In the genomic region with DNA sequence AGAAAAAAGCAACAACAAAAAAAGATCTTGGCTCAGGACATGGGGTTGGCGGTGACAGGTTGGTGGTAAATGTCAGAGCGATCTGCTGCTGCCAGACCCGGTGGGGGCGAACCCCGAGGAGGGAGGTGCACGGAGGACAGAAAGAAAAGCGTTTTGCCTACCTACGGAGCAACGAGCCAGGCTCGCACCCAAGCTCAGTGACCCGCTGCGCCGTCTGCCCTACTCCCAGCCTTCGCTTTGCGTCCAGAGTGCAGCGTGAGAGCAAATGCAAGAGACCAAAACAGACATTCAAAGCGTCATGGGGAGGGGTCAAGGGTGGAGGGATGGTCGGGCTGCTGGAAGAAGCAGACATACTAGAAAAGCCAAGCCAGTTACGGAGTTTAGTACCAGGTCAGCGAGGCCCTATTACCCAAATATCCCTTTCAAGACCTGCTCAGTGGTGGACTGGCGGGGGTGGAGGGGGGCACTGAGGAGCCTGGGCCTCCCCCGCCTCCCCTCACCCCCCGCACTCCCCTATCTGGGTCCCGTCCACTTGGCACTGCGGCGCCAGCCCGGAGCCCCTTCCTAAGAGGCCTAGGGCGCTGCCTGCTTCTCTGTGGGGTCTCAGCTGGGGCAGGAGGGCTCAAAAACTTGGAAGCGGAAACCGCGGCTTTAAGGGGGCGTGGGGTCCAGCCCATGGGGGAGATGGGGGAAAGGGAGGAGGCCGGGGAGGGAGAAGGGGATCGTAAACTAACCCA, we compare ENCODE assay signal across 2 cellular contexts.
TF ChIP-seq lines count a peak whose summit lies in the region.

No MANE protein-coding gene starts in this region.

TF ChIP-seq in SK-N-SH, 30 proteins besides CTCF, POLR2A, EP300 and RAD21 (continued from another document):
- TF ChIP-seq, protein P1, sequence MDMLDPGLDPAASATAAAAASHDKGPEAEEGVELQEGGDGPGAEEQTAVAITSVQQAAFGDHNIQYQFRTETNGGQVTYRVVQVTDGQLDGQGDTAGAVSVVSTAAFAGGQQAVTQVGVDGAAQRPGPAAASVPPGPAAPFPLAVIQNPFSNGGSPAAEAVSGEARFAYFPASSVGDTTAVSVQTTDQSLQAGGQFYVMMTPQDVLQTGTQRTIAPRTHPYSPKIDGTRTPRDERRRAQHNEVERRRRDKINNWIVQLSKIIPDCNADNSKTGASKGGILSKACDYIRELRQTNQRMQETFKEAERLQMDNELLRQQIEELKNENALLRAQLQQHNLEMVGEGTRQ (IDR thresholded peaks at IDR 0.05; ENCODE audit: borderline replicate concordance, low read depth, low read length), result no peak
- no peak for TF ChIP-seq GABPA (IDR thresholded peaks at IDR 0.05; ENCODE audit: low read depth)
- TF ChIP-seq, protein P2, sequence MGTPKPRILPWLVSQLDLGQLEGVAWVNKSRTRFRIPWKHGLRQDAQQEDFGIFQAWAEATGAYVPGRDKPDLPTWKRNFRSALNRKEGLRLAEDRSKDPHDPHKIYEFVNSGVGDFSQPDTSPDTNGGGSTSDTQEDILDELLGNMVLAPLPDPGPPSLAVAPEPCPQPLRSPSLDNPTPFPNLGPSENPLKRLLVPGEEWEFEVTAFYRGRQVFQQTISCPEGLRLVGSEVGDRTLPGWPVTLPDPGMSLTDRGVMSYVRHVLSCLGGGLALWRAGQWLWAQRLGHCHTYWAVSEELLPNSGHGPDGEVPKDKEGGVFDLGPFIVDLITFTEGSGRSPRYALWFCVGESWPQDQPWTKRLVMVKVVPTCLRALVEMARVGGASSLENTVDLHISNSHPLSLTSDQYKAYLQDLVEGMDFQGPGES (IDR thresholded peaks at IDR 0.05; ENCODE audit: low read depth, low read length), result no peak
- no peak for TF ChIP-seq NFIC (IDR thresholded peaks at IDR 0.05; ENCODE audit: borderline replicate concordance)

TF ChIP-seq in SK-N-SH treated with all-trans-retinoic acid at 6 μM for 48 hours, 23 proteins besides CTCF, POLR2A, EP300 and RAD21 (continued from another document):
- TF ChIP-seq, protein P3, sequence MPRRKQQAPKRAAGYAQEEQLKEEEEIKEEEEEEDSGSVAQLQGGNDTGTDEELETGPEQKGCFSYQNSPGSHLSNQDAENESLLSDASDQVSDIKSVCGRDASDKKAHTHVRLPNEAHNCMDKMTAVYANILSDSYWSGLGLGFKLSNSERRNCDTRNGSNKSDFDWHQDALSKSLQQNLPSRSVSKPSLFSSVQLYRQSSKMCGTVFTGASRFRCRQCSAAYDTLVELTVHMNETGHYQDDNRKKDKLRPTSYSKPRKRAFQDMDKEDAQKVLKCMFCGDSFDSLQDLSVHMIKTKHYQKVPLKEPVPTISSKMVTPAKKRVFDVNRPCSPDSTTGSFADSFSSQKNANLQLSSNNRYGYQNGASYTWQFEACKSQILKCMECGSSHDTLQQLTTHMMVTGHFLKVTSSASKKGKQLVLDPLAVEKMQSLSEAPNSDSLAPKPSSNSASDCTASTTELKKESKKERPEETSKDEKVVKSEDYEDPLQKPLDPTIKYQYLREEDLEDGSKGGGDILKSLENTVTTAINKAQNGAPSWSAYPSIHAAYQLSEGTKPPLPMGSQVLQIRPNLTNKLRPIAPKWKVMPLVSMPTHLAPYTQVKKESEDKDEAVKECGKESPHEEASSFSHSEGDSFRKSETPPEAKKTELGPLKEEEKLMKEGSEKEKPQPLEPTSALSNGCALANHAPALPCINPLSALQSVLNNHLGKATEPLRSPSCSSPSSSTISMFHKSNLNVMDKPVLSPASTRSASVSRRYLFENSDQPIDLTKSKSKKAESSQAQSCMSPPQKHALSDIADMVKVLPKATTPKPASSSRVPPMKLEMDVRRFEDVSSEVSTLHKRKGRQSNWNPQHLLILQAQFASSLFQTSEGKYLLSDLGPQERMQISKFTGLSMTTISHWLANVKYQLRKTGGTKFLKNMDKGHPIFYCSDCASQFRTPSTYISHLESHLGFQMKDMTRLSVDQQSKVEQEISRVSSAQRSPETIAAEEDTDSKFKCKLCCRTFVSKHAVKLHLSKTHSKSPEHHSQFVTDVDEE (CRISPR knock-in tag; IDR thresholded peaks at IDR 0.05), result no peak
TF ChIP-seq in SK-N-SH treated with all-trans-retinoic acid at 6 μM for 48 hours: peak in this region for 0.
